In the genomic region with DNA sequence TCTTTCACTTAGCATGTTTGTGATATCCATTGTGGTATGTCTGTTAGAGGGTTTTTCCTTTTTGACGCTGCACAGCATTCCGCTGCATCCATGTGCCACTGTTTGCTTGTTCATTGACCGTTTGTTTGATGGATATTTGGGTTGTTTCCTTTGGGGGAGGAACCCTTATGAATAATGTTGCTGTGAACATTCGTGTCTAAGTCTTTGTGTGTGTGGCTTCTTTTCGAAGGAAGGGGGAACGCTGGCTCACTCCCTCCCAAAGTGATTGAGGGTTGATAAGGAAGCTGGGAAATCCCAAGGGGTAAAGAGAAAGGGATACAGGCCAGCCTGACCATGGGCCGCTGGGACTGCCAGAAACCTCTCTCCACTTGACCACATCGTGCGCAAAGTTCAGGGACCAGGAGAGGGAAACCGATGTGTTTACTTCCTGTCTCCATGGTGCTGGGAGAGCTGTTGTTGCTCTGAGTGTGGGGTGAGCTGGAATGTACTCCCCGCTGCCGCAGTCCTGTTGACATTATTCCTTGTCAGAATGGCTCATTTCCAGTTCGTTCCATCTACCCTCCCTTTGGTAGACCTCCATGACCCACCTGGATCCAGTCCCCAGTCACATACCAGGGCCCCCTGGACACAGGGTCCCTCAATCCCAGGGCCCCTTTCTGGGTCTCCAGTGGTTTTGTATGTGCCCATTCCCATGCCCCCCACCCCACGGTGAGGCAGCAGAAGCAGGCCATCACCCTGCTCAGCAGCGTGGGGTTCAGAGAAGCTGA, we compare ENCODE assay signal across 1 cellular context.
TF ChIP-seq lines count a peak whose summit lies in the region.

No MANE protein-coding gene starts in this region.

TF ChIP-seq in HepG2, 621 proteins besides CTCF, POLR2A, EP300 and RAD21 (continued from another document and continues in another):
- TF ChIP-seq, protein P1, sequence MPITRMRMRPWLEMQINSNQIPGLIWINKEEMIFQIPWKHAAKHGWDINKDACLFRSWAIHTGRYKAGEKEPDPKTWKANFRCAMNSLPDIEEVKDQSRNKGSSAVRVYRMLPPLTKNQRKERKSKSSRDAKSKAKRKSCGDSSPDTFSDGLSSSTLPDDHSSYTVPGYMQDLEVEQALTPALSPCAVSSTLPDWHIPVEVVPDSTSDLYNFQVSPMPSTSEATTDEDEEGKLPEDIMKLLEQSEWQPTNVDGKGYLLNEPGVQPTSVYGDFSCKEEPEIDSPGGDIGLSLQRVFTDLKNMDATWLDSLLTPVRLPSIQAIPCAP (CRISPR knock-in tag; IDR thresholded peaks at IDR 0.05; ENCODE audit: low read depth), result no peak
- TF ChIP-seq MAF1 (CRISPR knock-in tag; IDR thresholded peaks at IDR 0.05; ENCODE audit: borderline replicate concordance), result no peak
- peak; percentile 94 for TF ChIP-seq HDAC1 (CRISPR knock-in tag; IDR thresholded peaks at IDR 0.05)
- peak; percentile 72 for TF ChIP-seq SP5 (CRISPR knock-in tag; IDR thresholded peaks at IDR 0.05; ENCODE audit: borderline replicate concordance, low read depth)
- TF ChIP-seq ZNF547 (CRISPR knock-in tag; IDR thresholded peaks at IDR 0.05), result peak; percentile 87; the same call in 1 of the 2 replicates
- TF ChIP-seq KDM5A (IDR thresholded peaks at IDR 0.05; ENCODE audit: borderline replicate concordance, low read length), result no peak
- TF ChIP-seq ZNF674 (CRISPR knock-in tag; IDR thresholded peaks at IDR 0.05; ENCODE audit: low read depth), result no peak
- 0 out of 2 replicates have a peak, but pooled peaks have one; percentile 63 for TF ChIP-seq ZNF343 (CRISPR knock-in tag; IDR thresholded peaks at IDR 0.05)
- TF ChIP-seq RNF219 (CRISPR knock-in tag; IDR thresholded peaks at IDR 0.05), result 0 out of 2 replicates have a peak, but pooled peaks have one; percentile 69
- TF ChIP-seq ZNF274 (CRISPR knock-in tag; IDR thresholded peaks at IDR 0.05), result peak; percentile 80
- TF ChIP-seq KLF13 (CRISPR knock-in tag; IDR thresholded peaks at IDR 0.05), result no peak
- TF ChIP-seq MYNN (CRISPR knock-in tag; IDR thresholded peaks at IDR 0.05; ENCODE audit: low read depth), result peak; percentile 20; the same call in 1 of the 2 replicates
- peak; percentile 97 for TF ChIP-seq ZFP37 (CRISPR knock-in tag; IDR thresholded peaks at IDR 0.05; ENCODE audit: borderline replicate concordance)
- TF ChIP-seq TOE1 (CRISPR knock-in tag; IDR thresholded peaks at IDR 0.05), result no peak
- TF ChIP-seq, protein P2, sequence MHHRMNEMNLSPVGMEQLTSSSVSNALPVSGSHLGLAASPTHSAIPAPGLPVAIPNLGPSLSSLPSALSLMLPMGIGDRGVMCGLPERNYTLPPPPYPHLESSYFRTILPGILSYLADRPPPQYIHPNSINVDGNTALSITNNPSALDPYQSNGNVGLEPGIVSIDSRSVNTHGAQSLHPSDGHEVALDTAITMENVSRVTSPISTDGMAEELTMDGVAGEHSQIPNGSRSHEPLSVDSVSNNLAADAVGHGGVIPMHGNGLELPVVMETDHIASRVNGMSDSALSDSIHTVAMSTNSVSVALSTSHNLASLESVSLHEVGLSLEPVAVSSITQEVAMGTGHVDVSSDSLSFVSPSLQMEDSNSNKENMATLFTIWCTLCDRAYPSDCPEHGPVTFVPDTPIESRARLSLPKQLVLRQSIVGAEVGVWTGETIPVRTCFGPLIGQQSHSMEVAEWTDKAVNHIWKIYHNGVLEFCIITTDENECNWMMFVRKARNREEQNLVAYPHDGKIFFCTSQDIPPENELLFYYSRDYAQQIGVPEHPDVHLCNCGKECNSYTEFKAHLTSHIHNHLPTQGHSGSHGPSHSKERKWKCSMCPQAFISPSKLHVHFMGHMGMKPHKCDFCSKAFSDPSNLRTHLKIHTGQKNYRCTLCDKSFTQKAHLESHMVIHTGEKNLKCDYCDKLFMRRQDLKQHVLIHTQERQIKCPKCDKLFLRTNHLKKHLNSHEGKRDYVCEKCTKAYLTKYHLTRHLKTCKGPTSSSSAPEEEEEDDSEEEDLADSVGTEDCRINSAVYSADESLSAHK (CRISPR knock-in tag; IDR thresholded peaks at IDR 0.05; ENCODE audit: borderline replicate concordance), result 0 out of 2 replicates have a peak, but pooled peaks have one; percentile 25
- TF ChIP-seq, protein P3, sequence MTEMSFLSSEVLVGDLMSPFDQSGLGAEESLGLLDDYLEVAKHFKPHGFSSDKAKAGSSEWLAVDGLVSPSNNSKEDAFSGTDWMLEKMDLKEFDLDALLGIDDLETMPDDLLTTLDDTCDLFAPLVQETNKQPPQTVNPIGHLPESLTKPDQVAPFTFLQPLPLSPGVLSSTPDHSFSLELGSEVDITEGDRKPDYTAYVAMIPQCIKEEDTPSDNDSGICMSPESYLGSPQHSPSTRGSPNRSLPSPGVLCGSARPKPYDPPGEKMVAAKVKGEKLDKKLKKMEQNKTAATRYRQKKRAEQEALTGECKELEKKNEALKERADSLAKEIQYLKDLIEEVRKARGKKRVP (CRISPR knock-in tag; IDR thresholded peaks at IDR 0.05), result no peak
- TF ChIP-seq ZNF800 (CRISPR knock-in tag; IDR thresholded peaks at IDR 0.05), result peak; percentile 96
- peak; percentile 78; the same call in 1 of the 2 replicates for TF ChIP-seq ZNF878 (CRISPR knock-in tag; IDR thresholded peaks at IDR 0.05)
- peak; percentile 68; the same call in 1 of the 2 replicates for TF ChIP-seq ZNF709 (CRISPR knock-in tag; IDR thresholded peaks at IDR 0.05)
- TF ChIP-seq, protein P4, sequence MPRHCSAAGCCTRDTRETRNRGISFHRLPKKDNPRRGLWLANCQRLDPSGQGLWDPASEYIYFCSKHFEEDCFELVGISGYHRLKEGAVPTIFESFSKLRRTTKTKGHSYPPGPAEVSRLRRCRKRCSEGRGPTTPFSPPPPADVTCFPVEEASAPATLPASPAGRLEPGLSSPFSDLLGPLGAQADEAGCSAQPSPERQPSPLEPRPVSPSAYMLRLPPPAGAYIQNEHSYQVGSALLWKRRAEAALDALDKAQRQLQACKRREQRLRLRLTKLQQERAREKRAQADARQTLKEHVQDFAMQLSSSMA (CRISPR knock-in tag; IDR thresholded peaks at IDR 0.05), result no peak; the same call in 1 of the 2 replicates
- TF ChIP-seq CSRNP1 (CRISPR knock-in tag; IDR thresholded peaks at IDR 0.05), result peak; percentile 91
- peak; percentile 41; the same call in 1 of the 2 replicates for TF ChIP-seq HMG20B (CRISPR knock-in tag; conservative IDR thresholded peaks at IDR 0.05)
- TF ChIP-seq, protein P5, sequence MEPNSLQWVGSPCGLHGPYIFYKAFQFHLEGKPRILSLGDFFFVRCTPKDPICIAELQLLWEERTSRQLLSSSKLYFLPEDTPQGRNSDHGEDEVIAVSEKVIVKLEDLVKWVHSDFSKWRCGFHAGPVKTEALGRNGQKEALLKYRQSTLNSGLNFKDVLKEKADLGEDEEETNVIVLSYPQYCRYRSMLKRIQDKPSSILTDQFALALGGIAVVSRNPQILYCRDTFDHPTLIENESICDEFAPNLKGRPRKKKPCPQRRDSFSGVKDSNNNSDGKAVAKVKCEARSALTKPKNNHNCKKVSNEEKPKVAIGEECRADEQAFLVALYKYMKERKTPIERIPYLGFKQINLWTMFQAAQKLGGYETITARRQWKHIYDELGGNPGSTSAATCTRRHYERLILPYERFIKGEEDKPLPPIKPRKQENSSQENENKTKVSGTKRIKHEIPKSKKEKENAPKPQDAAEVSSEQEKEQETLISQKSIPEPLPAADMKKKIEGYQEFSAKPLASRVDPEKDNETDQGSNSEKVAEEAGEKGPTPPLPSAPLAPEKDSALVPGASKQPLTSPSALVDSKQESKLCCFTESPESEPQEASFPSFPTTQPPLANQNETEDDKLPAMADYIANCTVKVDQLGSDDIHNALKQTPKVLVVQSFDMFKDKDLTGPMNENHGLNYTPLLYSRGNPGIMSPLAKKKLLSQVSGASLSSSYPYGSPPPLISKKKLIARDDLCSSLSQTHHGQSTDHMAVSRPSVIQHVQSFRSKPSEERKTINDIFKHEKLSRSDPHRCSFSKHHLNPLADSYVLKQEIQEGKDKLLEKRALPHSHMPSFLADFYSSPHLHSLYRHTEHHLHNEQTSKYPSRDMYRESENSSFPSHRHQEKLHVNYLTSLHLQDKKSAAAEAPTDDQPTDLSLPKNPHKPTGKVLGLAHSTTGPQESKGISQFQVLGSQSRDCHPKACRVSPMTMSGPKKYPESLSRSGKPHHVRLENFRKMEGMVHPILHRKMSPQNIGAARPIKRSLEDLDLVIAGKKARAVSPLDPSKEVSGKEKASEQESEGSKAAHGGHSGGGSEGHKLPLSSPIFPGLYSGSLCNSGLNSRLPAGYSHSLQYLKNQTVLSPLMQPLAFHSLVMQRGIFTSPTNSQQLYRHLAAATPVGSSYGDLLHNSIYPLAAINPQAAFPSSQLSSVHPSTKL (CRISPR knock-in tag; IDR thresholded peaks at IDR 0.05), result peak; percentile 83; the same call in 1 of the 2 replicates
- TF ChIP-seq, protein P6, sequence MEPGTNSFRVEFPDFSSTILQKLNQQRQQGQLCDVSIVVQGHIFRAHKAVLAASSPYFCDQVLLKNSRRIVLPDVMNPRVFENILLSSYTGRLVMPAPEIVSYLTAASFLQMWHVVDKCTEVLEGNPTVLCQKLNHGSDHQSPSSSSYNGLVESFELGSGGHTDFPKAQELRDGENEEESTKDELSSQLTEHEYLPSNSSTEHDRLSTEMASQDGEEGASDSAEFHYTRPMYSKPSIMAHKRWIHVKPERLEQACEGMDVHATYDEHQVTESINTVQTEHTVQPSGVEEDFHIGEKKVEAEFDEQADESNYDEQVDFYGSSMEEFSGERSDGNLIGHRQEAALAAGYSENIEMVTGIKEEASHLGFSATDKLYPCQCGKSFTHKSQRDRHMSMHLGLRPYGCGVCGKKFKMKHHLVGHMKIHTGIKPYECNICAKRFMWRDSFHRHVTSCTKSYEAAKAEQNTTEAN (CRISPR knock-in tag; conservative IDR thresholded peaks at IDR 0.05), result peak; percentile 73; the same call in 1 of the 2 replicates
- TF ChIP-seq SIX4 (CRISPR knock-in tag; IDR thresholded peaks at IDR 0.05), result 0 out of 2 replicates have a peak, but pooled peaks have one; percentile 63
- TF ChIP-seq, protein P7, sequence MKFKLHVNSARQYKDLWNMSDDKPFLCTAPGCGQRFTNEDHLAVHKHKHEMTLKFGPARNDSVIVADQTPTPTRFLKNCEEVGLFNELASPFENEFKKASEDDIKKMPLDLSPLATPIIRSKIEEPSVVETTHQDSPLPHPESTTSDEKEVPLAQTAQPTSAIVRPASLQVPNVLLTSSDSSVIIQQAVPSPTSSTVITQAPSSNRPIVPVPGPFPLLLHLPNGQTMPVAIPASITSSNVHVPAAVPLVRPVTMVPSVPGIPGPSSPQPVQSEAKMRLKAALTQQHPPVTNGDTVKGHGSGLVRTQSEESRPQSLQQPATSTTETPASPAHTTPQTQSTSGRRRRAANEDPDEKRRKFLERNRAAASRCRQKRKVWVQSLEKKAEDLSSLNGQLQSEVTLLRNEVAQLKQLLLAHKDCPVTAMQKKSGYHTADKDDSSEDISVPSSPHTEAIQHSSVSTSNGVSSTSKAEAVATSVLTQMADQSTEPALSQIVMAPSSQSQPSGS (CRISPR knock-in tag; IDR thresholded peaks at IDR 0.05), result peak; percentile 75; the same call in 1 of the 2 replicates
- no peak for TF ChIP-seq HNRNPUL1 (IDR thresholded peaks at IDR 0.05; ENCODE audit: low read depth, low read length)
- TF ChIP-seq ZNF253 (CRISPR knock-in tag; IDR thresholded peaks at IDR 0.05; ENCODE audit: borderline replicate concordance), result no peak; the same call in 1 of the 2 replicates
- peak; percentile 95; the same call in 1 of the 2 replicates for TF ChIP-seq NKX3-1 (CRISPR knock-in tag; IDR thresholded peaks at IDR 0.05)
- no peak for TF ChIP-seq ZNF230 (CRISPR knock-in tag; IDR thresholded peaks at IDR 0.05)
- TF ChIP-seq ZNF501 (CRISPR knock-in tag; IDR thresholded peaks at IDR 0.05), result peak; percentile 83
